Comparison of ENCODE assay signal across 13 cellular contexts in the genomic region with DNA sequence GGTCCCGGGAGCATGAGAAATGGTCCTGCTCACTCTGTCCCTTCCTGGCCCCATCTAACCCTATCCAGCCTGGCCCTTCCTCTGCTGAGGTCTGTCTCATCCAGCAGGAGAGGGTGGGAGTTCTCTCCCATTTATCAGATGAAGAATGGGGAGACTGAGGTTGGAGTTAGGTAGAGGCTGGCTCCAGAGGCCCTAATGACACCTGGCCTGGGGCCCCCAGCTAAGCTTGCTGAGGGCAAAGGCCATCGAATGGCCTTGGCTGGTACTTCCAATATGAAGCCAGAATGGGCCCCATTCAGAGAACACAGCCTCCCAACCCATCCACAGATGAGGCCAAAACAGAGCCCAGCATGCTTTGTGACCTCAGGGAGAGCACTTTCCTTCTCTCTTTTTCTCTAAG. TPM values are rescaled to one million over a fixed set of nuclear protein-coding genes. Genes with fewer than 3 reads are reported as not detected.
A peak's percentile ranks its signal among the peaks of the same experiment; 100 is the strongest.
DNase-seq lines count a peak whose midpoint lies in the region; ATAC-seq and TF ChIP-seq lines count a peak whose summit lies in the region.
"Had no signal": no experiment of that assay in that cellular context is flagged by ENCODE, and none has a peak within 500 bp of the region (broad histone marks: within the 10 kb centered on the region; RNA-seq: fewer than 3 reads in every experiment).

No MANE protein-coding gene starts in this region.

- no peaks in the 10 kb centered on the region for H3K9me3 ChIP-seq in HEK293 (ENCODE audit: control insufficient read depth, insufficient read depth, low read depth, low read length)

- POLR2A ChIA-PET in HEK293 (lab: Yijun Ruan, JAX), result interaction anchor here (0.6 to 2.6 kb wide), 2 partner anchors 19 to 20 kb away, joined by 3 to 18 read pairs; partner anchors contain the start of gene OGG1

- no peak for ATAC-seq in central memory CD8-positive, alpha-beta T cell (replicated peaks; ENCODE audit: extremely low read depth, poor library complexity, severe bottlenecking)
- no peak for ATAC-seq in GM18868 (IDR thresholded peaks at IDR 0.05; ENCODE audit: unreplicated experiment)
- ATAC-seq in effector memory CD8-positive, alpha-beta T cell (replicated peaks), result no peak

- H3K36me3 Mint-ChIP-seq in central memory CD8-positive, alpha-beta T cell (ENCODE audit: insufficient read depth), result no peaks in the 10 kb centered on the region
- no peaks in the 10 kb centered on the region for H3K36me3 Mint-ChIP-seq in osteocyte (ENCODE audit: unreplicated experiment)
- peaks cover 3% of the 10 kb centered on the region for H3K36me3 Mint-ChIP-seq in effector memory CD8-positive, alpha-beta T cell (ENCODE audit: insufficient read depth)

- H3K36me3 ChIP-seq in HEK293 (ENCODE audit: control insufficient read depth in 2 of 2, insufficient read depth in 1 of 2, low read length in 2 of 2), result peaks cover 0 to 28% of the 10 kb centered on the region in 2 experiments; a peak in 1 of 3 replicates

- CTCF ChIA-PET in HEK293 (lab: Yijun Ruan, JAX), result interaction anchor here (0.6 to 0.7 kb wide), 3 partner anchors 13 to 164 kb away, joined by 3 to 5 read pairs (median 3); no protein-coding TSS in a partner anchor

- TF ChIP-seq CTCF in 22Rv1 (IDR thresholded peaks at IDR 0.05) (no peak), HEK293 (tag by site-specific recombination; IDR thresholded peaks at IDR 0.05) (no peak), osteocyte (IDR thresholded peaks at IDR 0.05) (no peak)

- peaks cover 27% of the 10 kb centered on the region for H3K4me1 Mint-ChIP-seq in central memory CD8-positive, alpha-beta T cell
- peaks cover 29% of the 10 kb centered on the region for H3K4me1 Mint-ChIP-seq in osteocyte (ENCODE audit: unreplicated experiment)
- peaks cover 21 to 23% of the 10 kb centered on the region in 2 donors for H3K4me1 Mint-ChIP-seq in effector memory CD8-positive, alpha-beta T cell (ENCODE audit: low read depth in 2 of 2)

- peak overlapping the region; percentile 47 for H3K27ac Mint-ChIP-seq in central memory CD8-positive, alpha-beta T cell (ENCODE audit: low read depth)
- peak overlapping the region; percentile 50 for H3K27ac Mint-ChIP-seq in osteocyte (ENCODE audit: unreplicated experiment)
- H3K27ac Mint-ChIP-seq in effector memory CD8-positive, alpha-beta T cell, result peak overlapping the region in 1 of 2 donors; percentile 75

- no peak overlapping the region for H3K4me3 ChIP-seq in HEK293 (ENCODE audit: low read depth, low read length)

- no peak for DNase-seq in central memory CD8-positive, alpha-beta T cell (ENCODE audit: low spot score in 2 of 2)
- no peak for DNase-seq in osteocyte (ENCODE audit: extremely low spot score, unreplicated experiment)
- DNase-seq in effector memory CD8-positive, alpha-beta T cell, result no peak
- no peak for DNase-seq in NCI-H1092 treated with DMSO at 0.1 percent for 48 hours (lab: John Stamatoyannopoulos, UW)
- DNase-seq in DMS153 (lab: John Stamatoyannopoulos, UW), result no peak
- DNase-seq: cortex of kidney, NCI-H1930, NCI-H774, SHP77, WERI-Rb-1 had no signal

- no peaks in the 10 kb centered on the region for H3K27me3 Mint-ChIP-seq in central memory CD8-positive, alpha-beta T cell
- no peaks in the 10 kb centered on the region for H3K27me3 Mint-ChIP-seq in osteocyte (ENCODE audit: unreplicated experiment)
- H3K27me3 Mint-ChIP-seq in effector memory CD8-positive, alpha-beta T cell, result no peaks in the 10 kb centered on the region

- peaks cover 9% of the 10 kb centered on the region for H3K4me1 ChIP-seq in HEK293 (ENCODE audit: control insufficient read depth, insufficient read depth, low read length)

- peak overlapping the region; percentile 65 for H3K27ac ChIP-seq in 22Rv1
- peak overlapping the region; percentile 76; the same call in 1 of the 2 replicates for H3K27ac ChIP-seq in HEK293 (ENCODE audit: extremely low read depth, low read depth, low read length)
- H3K27ac ChIP-seq: WERI-Rb-1 had no signal

- no peaks in the 10 kb centered on the region for H3K9me3 Mint-ChIP-seq in central memory CD8-positive, alpha-beta T cell
- no peaks in the 10 kb centered on the region for H3K9me3 Mint-ChIP-seq in osteocyte (ENCODE audit: unreplicated experiment)
- H3K9me3 Mint-ChIP-seq in effector memory CD8-positive, alpha-beta T cell, result no peaks in the 10 kb centered on the region

- H3K4me3 Mint-ChIP-seq in central memory CD8-positive, alpha-beta T cell, result no peak overlapping the region
- H3K4me3 Mint-ChIP-seq in osteocyte (ENCODE audit: unreplicated experiment), result no peak overlapping the region
- peak overlapping the region in 1 of 2 donors; percentile 44 for H3K4me3 Mint-ChIP-seq in effector memory CD8-positive, alpha-beta T cell

TF ChIP-seq in HEK293, 187 proteins besides CTCF, POLR2A, EP300 and RAD21:
- TF ChIP-seq ZFHX2 (tag by site-specific recombination; conservative IDR thresholded peaks at IDR 0.05) (no peak), ZNF302 (tag by site-specific recombination; IDR thresholded peaks at IDR 0.05; ENCODE audit: low read depth) (no peak), ZNF10 (tag by site-specific recombination; IDR thresholded peaks at IDR 0.05) (0 out of 2 replicates have a peak, but pooled peaks have one; percentile 19)

RNA-seq across cellular contexts. Expression of gene CAMK1, which starts 1.4 kb away (rescaled TPM):
- total RNA-seq in osteocyte, result 8.8 and 10.7 TPM in 2 replicates

RNA-seq across cellular contexts. Expression of gene OGG1, which starts 18.6 kb away (rescaled TPM):
- 34.8 and 37.9 TPM in 2 replicates for total RNA-seq in osteocyte

RNA-seq across cellular contexts. Expression of gene TADA3, which starts 23.9 kb away (rescaled TPM):
- total RNA-seq in osteocyte, result 63.4 and 66.0 TPM in 2 replicates

RNA-seq across cellular contexts. Expression of gene ARPC4, which starts 24.5 kb away (rescaled TPM):
- 140 and 142 TPM in 2 replicates for total RNA-seq in osteocyte

RNA-seq across cellular contexts. Expression of gene BRPF1, which starts 36.8 kb away (rescaled TPM):
- total RNA-seq in osteocyte, result 18.3 and 23.0 TPM in 2 replicates
